8 cellular contexts compared by ENCODE assay signal in genomic region chr15:75646944-75647364, GRCh38. TPM values are rescaled to one million over a fixed set of nuclear protein-coding genes. Genes with fewer than 3 reads are reported as not detected.
DNase-seq lines count a peak whose midpoint lies in the region; ATAC-seq lines count a peak whose summit lies in the region.

No MANE protein-coding gene starts in this region.

- H3K36me3 ChIP-seq in BLaER1 (peaks cover 8% of the 10 kb centered on the region; the same call in 1 of the 2 replicates), iPS-20b (ENCODE audit: insufficient read depth, low read depth, low read length) (peaks cover 17% of the 10 kb centered on the region)

- peak overlapping the region; percentile 89 for H3K4me2 ChIP-seq in BLaER1

- 1% methylated on average over 23 to 26 of the region's 26 CpGs for WGBS in adipose tissue, 3 donors

- DNase-seq in HT-29 (ENCODE audit: low spot score) (peak; percentile 64), SIG-M5 (lab: John Stamatoyannopoulos, UW) (no peak)
- peak; percentile 40 for DNase-seq in stimulated activated CD8-positive, alpha-beta memory T cell treated with anti-CD3 and anti-CD28 coated beads, Interleukin-4, amount 100 ng/mL, for 48 hours
- DNase-seq in NK-92 treated with Interleukin-12 subunit alpha and Interleukin-12 subunit beta, amount 100 ng/mL, for 24 hours (lab: John Stamatoyannopoulos, UW) = no peak

- H3K9me3 ChIP-seq in BLaER1 (no peaks in the 10 kb centered on the region), iPS-20b (ENCODE audit: insufficient read depth, low read depth, low read length) (no peaks in the 10 kb centered on the region)

- peaks cover 66% of the 10 kb centered on the region for H3K4me1 ChIP-seq in BLaER1
- H3K4me1 ChIP-seq in iPS-20b (ENCODE audit: insufficient read depth, low read length) = peaks cover 17% of the 10 kb centered on the region

- no peak for ATAC-seq in HG03469 (IDR thresholded peaks at IDR 0.05; ENCODE audit: unreplicated experiment)

- H3K9ac ChIP-seq in BLaER1 (peak overlapping the region; percentile 83), iPS-20b (ENCODE audit: low read depth, low read length) (peak overlapping the region; percentile 99; the same call in 1 of the 2 replicates)

- H3K27me3 ChIP-seq in BLaER1 = no peaks in the 10 kb centered on the region
- H3K27me3 ChIP-seq in iPS-20b (ENCODE audit: insufficient read depth, low read length) = peaks cover 16% of the 10 kb centered on the region

- H3K4me3 ChIP-seq in BLaER1 (peak overlapping the region; percentile 89), iPS-20b (ENCODE audit: low read length) (peak overlapping the region; percentile 99)

- H4K20me1 ChIP-seq in BLaER1 = peaks cover 21% of the 10 kb centered on the region

- H3K27ac ChIP-seq in BLaER1 (peak overlapping the region; percentile 80), adipose tissue (ENCODE audit: low read depth, low read length) (peak overlapping the region; percentile 5), iPS-20b (ENCODE audit: low read length) (no peak overlapping the region)

RNA-seq across cellular contexts. Expression of gene SNX33, which starts 0.8 kb away (rescaled TPM):
- 25.6 and 27.3 TPM in 2 replicates for total RNA-seq in HT-29 (2014; rRNA removed; shearing (Covaris generic))
- 10 to 100 TPM; 14.1 to 18.3 (median 17.4) TPM for polyA plus RNA-seq in adipose tissue

RNA-seq across cellular contexts. Expression of gene IMP3, which starts 6.9 kb away (rescaled TPM):
- 186 and 250 TPM in 2 replicates for total RNA-seq in HT-29 (2014; rRNA removed; shearing (Covaris generic))
- 10 to 100 TPM; 45.6 to 60.4 (median 58.8) TPM for polyA plus RNA-seq in adipose tissue

RNA-seq across cellular contexts. Expression of gene SNUPN, which starts 21.4 kb away (rescaled TPM):
- 27.2 and 30.6 TPM in 2 replicates for total RNA-seq in HT-29 (2014; rRNA removed; shearing (Covaris generic))
- polyA plus RNA-seq in adipose tissue = 10 to 100 TPM; 10.0 to 35.7 (median 21.2) TPM

Comparison
In these comparisons a context has a peak if more than half of its experiments do, and no peak if none do; other contexts are left out.
1. DNase-seq: peak in HT-29 (single experiment) and stimulated activated CD8-positive, alpha-beta memory T cell treated with anti-CD3 and anti-CD28 coated beads, Interleukin-4, amount 100 ng/mL, for 48 hours (single experiment); none in SIG-M5 (single experiment) and NK-92 treated with Interleukin-12 subunit alpha and Interleukin-12 subunit beta, amount 100 ng/mL, for 24 hours (single experiment).